8 cellular contexts compared by ENCODE assay signal in the genomic region with DNA sequence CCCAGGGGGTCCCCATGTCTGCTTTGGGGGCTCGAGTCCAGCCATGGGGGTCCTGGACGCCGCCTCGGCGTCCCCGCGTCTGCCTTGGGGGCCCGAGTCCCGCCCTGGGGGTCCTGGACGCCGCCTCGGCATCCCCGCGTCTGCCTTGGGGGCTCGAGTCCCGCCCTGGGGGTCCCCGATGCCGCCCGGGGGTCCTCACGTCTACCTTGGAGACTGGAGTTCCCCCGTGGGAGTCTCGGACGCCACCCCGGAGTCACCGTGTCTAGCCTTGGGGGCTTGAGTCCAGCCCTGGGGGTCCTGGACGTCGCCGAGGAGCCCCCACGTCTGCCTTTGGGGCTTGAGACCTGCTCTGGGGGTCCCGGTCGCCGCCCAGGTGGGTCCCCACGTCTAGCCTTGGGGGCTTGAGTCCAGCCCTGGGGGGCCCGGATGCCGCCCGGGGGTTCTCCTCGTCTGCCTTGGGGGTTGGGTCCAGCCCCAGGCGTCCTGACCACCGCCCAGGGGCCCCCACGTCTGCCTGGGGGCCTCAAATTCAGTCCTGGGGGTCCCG. TPM values are rescaled to one million over a fixed set of nuclear protein-coding genes. Genes with fewer than 3 reads are reported as not detected.
DNase-seq lines count a peak whose midpoint lies in the region; ATAC-seq and TF ChIP-seq lines count a peak whose summit lies in the region.

No MANE protein-coding gene starts in this region.

- ATAC-seq in natural killer cell (no peak), HG02870 (IDR thresholded peaks at IDR 0.05; ENCODE audit: unreplicated experiment) (no peak)

- DNase-seq in AG09309 (ENCODE audit: low read depth) (no peak), OCI-LY7 (ENCODE audit: low spot score) (no peak), natural killer cell (no peak), GOT3 (lab: John Stamatoyannopoulos, UW) (no peak), superior temporal gyrus (ENCODE audit: extremely low spot score) (no peak), NCI-H1092 treated with DMSO at 0.1 percent for 48 hours (lab: John Stamatoyannopoulos, UW) (no peak)

- POLR2A ChIA-PET in OCI-LY7 (lab: Charles Lee) = no interaction called here

- no TSS peak for BruUV-seq in OCI-LY7 (replicated peaks; lab: Mats Ljungman, UMichigan)

- H3K4me1 ChIP-seq in OCI-LY7 (ENCODE audit: insufficient read depth, low read length, poor library complexity, severe bottlenecking) (peaks cover 19% of the 10 kb centered on the region), endocrine pancreas (ENCODE audit: control insufficient read depth, insufficient read depth, low read length) (no peaks in the 10 kb centered on the region)

- CTCF ChIA-PET in OCI-LY7 (lab: Charles Lee; ENCODE audit: unreplicated experiment) = no interaction called here

- H3K36me3 ChIP-seq in OCI-LY7 (ENCODE audit: insufficient read depth, low read length) = peaks cover 23% of the 10 kb centered on the region
- peaks cover 2% of the 10 kb centered on the region for H3K36me3 ChIP-seq in endocrine pancreas (ENCODE audit: control insufficient read depth, insufficient read depth, low read length)

- no peaks in the 10 kb centered on the region for H3K36me3 Mint-ChIP-seq in natural killer cell

- no peaks in the 10 kb centered on the region; the same call in 1 of the 2 replicates for H4K20me1 ChIP-seq in OCI-LY7 (ENCODE audit: insufficient read depth, low read length)

- peak overlapping the region; percentile 96 for H3K27ac Mint-ChIP-seq in natural killer cell

- intact Hi-C loops in OCI-LY7 (cut with micrococcal nuclease; ENCODE audit: unreplicated experiment) (no loop called here), natural killer cell (cut with micrococcal nuclease) (loop anchor here (2.0 kb wide), 1 partner anchor 37 kb away; no protein-coding TSS in a partner anchor)

- H3K27ac ChIP-seq in OCI-LY7 (ENCODE audit: low read depth, low read length, poor library complexity, severe bottlenecking) = peak overlapping the region; percentile 45

- peaks cover 18 to 34% of the 10 kb centered on the region in 2 donors for H3K4me1 Mint-ChIP-seq in natural killer cell

- no peaks in the 10 kb centered on the region for H3K27me3 ChIP-seq in endocrine pancreas (ENCODE audit: control insufficient read depth, insufficient read depth, low read length)

- no peaks in the 10 kb centered on the region for H3K9me2 ChIP-seq in OCI-LY7 (ENCODE audit: insufficient read depth, low read length)

- no peaks in the 10 kb centered on the region for H3K9me3 Mint-ChIP-seq in natural killer cell

- H3K79me2 ChIP-seq in OCI-LY7 (ENCODE audit: insufficient read depth, low read depth, low read length) = peaks cover 6% of the 10 kb centered on the region; the same call in 1 of the 2 replicates

- H3K9ac ChIP-seq in endocrine pancreas (ENCODE audit: control insufficient read depth, insufficient read depth, low read length) = peak overlapping the region; percentile 45

- H3K9me3 ChIP-seq in OCI-LY7 (ENCODE audit: low read length) = no peaks in the 10 kb centered on the region
- no peaks in the 10 kb centered on the region for H3K9me3 ChIP-seq in endocrine pancreas (ENCODE audit: control insufficient read depth, low read length)

- H3K4me3 ChIP-seq in AG09309 (ENCODE audit: control insufficient read depth, low read depth, low read length) (peak overlapping the region; percentile 69), OCI-LY7 (ENCODE audit: low read depth, low read length, poor library complexity, severe bottlenecking) (peak overlapping the region; percentile 93), endocrine pancreas (ENCODE audit: control insufficient read depth, insufficient read depth, low read length) (no peak overlapping the region)

- H3K4me2 ChIP-seq in OCI-LY7 (ENCODE audit: low read length) = peak overlapping the region; percentile 95

- no peaks in the 10 kb centered on the region for H3K27me3 Mint-ChIP-seq in natural killer cell (ENCODE audit: low read depth in 2 of 2)

- peak overlapping the region; percentile 90 for H3K4me3 Mint-ChIP-seq in natural killer cell

- H2AFZ ChIP-seq in OCI-LY7 (ENCODE audit: low read length) = 0 out of 2 replicates have a peak overlapping the region, but pooled peaks have one; percentile 24

- no peak for TF ChIP-seq CTCF in AG09309 (IDR thresholded peaks at IDR 0.05; ENCODE audit: control insufficient read depth, insufficient read depth, low read depth, low read length, missing control alignments)
- no peak for TF ChIP-seq CTCF in OCI-LY7 (conservative IDR thresholded peaks at IDR 0.05; ENCODE audit: low read length)
- TF ChIP-seq CTCF in natural killer cell (IDR thresholded peaks at IDR 0.05) = no peak

RNA-seq across cellular contexts. Expression of a gene that starts 1.1 kb away (rescaled TPM):
- 36.3 and 40.4 TPM in 2 replicates for total RNA-seq in OCI-LY7 (2014; rRNA removed; shearing (Covaris generic))
- total RNA-seq in OCI-LY7 (2022) (53.6 and 53.9 TPM in 2 replicates), natural killer cell (10 to 100 TPM; 46.9 to 62.8 (median 49.8) TPM)

RNA-seq across cellular contexts. Expression of a gene that starts 38.5 kb away (rescaled TPM):
- 60.1 and 86.0 TPM in 2 replicates for total RNA-seq in OCI-LY7 (2014; rRNA removed; shearing (Covaris generic))
- total RNA-seq in OCI-LY7 (2022) = 125 and 133 TPM in 2 replicates
- total RNA-seq in natural killer cell = 10 to 100 TPM; 16.3 to 20.9 (median 16.6) TPM
